In genomic region chr7:32972012-32972411, GRCh38 we compare ENCODE assay signal across 9 cellular contexts. TPM values are rescaled to one million over a fixed set of nuclear protein-coding genes. Genes with fewer than 3 reads are reported as not detected.
DNase-seq lines count a peak whose midpoint lies in the region; ATAC-seq, FAIRE-seq and TF ChIP-seq lines count a peak whose summit lies in the region.
"Not testable (repeated sequence)": the region's sequence is repeated elsewhere in the genome, so short reads cannot be mapped to it uniquely, and the experiment has no call there.
"Had no signal": no experiment of that assay in that cellular context is flagged by ENCODE, and none has a peak within 500 bp of the region (broad histone marks: within the 10 kb centered on the region; RNA-seq: fewer than 3 reads in every experiment).

No MANE protein-coding gene starts in this region.

- H3K36me3 Mint-ChIP-seq in MCF 10A (ENCODE audit: insufficient read depth, unreplicated experiment): not testable (repeated sequence)

- peak overlapping the region; percentile 22 for H3K4me2 ChIP-seq in keratinocyte (ENCODE audit: control insufficient read depth, extremely low read depth, insufficient read depth, low read depth, low read length)
- not testable (repeated sequence) for H3K4me2 ChIP-seq in mesendoderm (ENCODE audit: low read length)

- H3K27ac ChIP-seq in keratinocyte (ENCODE audit: control insufficient read depth, insufficient read depth, low read length); mesendoderm (ENCODE audit: low read depth, low read length); pancreas: not testable (repeated sequence)

- FAIRE-seq in keratinocyte (lab: Jason Lieb, UNC); pancreas (lab: Jason Lieb, UNC): not testable (repeated sequence)
- peak; percentile 35 for FAIRE-seq in urothelium cell line (lab: Jason Lieb, UNC)

- H3K79me1 ChIP-seq in mesendoderm (ENCODE audit: low read length): not testable (repeated sequence)

- H3K27ac Mint-ChIP-seq in MCF 10A (ENCODE audit: low read depth, unreplicated experiment): peak overlapping the region; percentile 39

- BruUV-seq in MCF 10A (replicated peaks; lab: Mats Ljungman, UMichigan): not testable (repeated sequence)

- whole genome bisulfite sequencing in mesendoderm (ENCODE audit: extremely low coverage, insufficient coverage, low lambda C conversion rate): no CpG with 5 or more reads among the region's 3 CpGs
- WGBS in pancreas, 2 donors: 4 to 14% methylated on average over 2 to 3 of the region's 3 CpGs

- not testable (repeated sequence) for H3K56ac ChIP-seq in mesendoderm (ENCODE audit: low read length)

- H2AK5ac ChIP-seq in mesendoderm (ENCODE audit: low read length): not testable (repeated sequence)

- not testable (repeated sequence) for H3K9me1 ChIP-seq in keratinocyte (ENCODE audit: control insufficient read depth, extremely low read depth, insufficient read depth, low read length)

- H3K27me3 ChIP-seq in keratinocyte (ENCODE audit: control insufficient read depth, extremely low read depth, insufficient read depth, low read length); mesendoderm (ENCODE audit: insufficient read depth, low read length, poor library complexity); pancreas: not testable (repeated sequence)

- TF ChIP-seq CTCF in MCF 10A (IDR thresholded peaks at IDR 0.05; ENCODE audit: unreplicated experiment); keratinocyte (optimal IDR thresholded peaks at IDR 0.05 in 1 of 3, IDR thresholded peaks at IDR 0.05 in 1 of 3, conservative IDR thresholded peaks at IDR 0.05 in 1 of 3; ENCODE audit: extremely low read depth in 1 of 3, insufficient read depth in 2 of 3, low read length in 3 of 3); pancreas (IDR thresholded peaks at IDR 0.05): not testable (repeated sequence)

- not testable (repeated sequence) for H4K20me1 ChIP-seq in keratinocyte (ENCODE audit: control insufficient read depth, extremely low read depth, insufficient read depth, low read length)

- not testable (repeated sequence) for H3K36me3 ChIP-seq in keratinocyte (ENCODE audit: control insufficient read depth in 2 of 2, extremely low read depth in 1 of 2, insufficient read depth in 2 of 2, low read length in 2 of 2); mesendoderm (ENCODE audit: control insufficient read depth, insufficient read depth, low read length); pancreas

- H3K4me3 Mint-ChIP-seq in MCF 10A (ENCODE audit: unreplicated experiment): not testable (repeated sequence)

- peak; percentile 69 for DNase-seq in NCI-H69 (lab: John Stamatoyannopoulos, UW)
- DNase-seq in MCF 10A (ENCODE audit: unreplicated experiment); left cardiac atrium; keratinocyte (ENCODE audit: low read depth, low spot score); mesendoderm; pancreas; urothelium cell line (ENCODE audit: low spot score): not testable (repeated sequence)

- H3K79me2 ChIP-seq in keratinocyte (ENCODE audit: control insufficient read depth, insufficient read depth, low read length); mesendoderm (ENCODE audit: control insufficient read depth, insufficient read depth, low read length): not testable (repeated sequence)

- H3K23ac ChIP-seq in mesendoderm (ENCODE audit: low read length): not testable (repeated sequence)

- not testable (repeated sequence) for H3K9ac ChIP-seq in keratinocyte (ENCODE audit: control insufficient read depth, extremely low read depth, insufficient read depth, low read length); mesendoderm (ENCODE audit: low read length)

- H4K5ac ChIP-seq in mesendoderm (ENCODE audit: low read length): not testable (repeated sequence)

- not testable (repeated sequence) for H2BK120ac ChIP-seq in mesendoderm (ENCODE audit: low read depth, low read length)

- H2BK5ac ChIP-seq in mesendoderm (ENCODE audit: low read length): not testable (repeated sequence)

- H3K9me3 ChIP-seq in keratinocyte (ENCODE audit: control insufficient read depth, low read depth, low read length); pancreas: not testable (repeated sequence)

- intact Hi-C loops in MCF 10A (cut with micrococcal nuclease); left cardiac atrium (cut with DNase I); pancreas (cut with DNase I): not testable (repeated sequence)

- dilution Hi-C loops in keratinocyte (cut with MboI; ENCODE audit: extremely low pct_ligation_motif_present, low sequenced_read_pairs): not testable (repeated sequence)

- H3K27me3 Mint-ChIP-seq in MCF 10A (ENCODE audit: insufficient read depth, unreplicated experiment): not testable (repeated sequence)

- not testable (repeated sequence) for H3K9me3 Mint-ChIP-seq in MCF 10A (ENCODE audit: unreplicated experiment)

- H4K8ac ChIP-seq in mesendoderm (ENCODE audit: low read depth, low read length): not testable (repeated sequence)

- peak overlapping the region; percentile 36 for H3K4ac ChIP-seq in mesendoderm (ENCODE audit: low read depth, low read length)

- H2AFZ ChIP-seq in keratinocyte (ENCODE audit: control insufficient read depth, low read length): not testable (repeated sequence)

- H3K18ac ChIP-seq in mesendoderm (ENCODE audit: low read length): not testable (repeated sequence)

- POLR2A ChIA-PET in MCF 10A (lab: Yijun Ruan, JAX): interaction anchor here (0.9 to 1.6 kb wide), 2 partner anchors 14 to 68 kb away, joined by 4 to 12 read pairs; partner anchors contain the start of gene FKBP9

- ATAC-seq in SK-N-SH treated with all-trans-retinoic acid at 6 μM for 48 hours (peak; percentile 51), left cardiac atrium (peak; percentile 63 to 78), pancreas (peak; percentile 60 to 96 (median 88))

- CTCF ChIA-PET in MCF 10A (lab: Yijun Ruan, JAX): not testable (repeated sequence)

- H3K4me1 Mint-ChIP-seq in MCF 10A (ENCODE audit: insufficient read depth, unreplicated experiment): peaks cover 11% of the 10 kb centered on the region

- not testable (repeated sequence) for H2BK15ac ChIP-seq in mesendoderm (replicated peaks; ENCODE audit: low read depth)

- H3K4me3 ChIP-seq in keratinocyte (ENCODE audit: control insufficient read depth in 2 of 3, extremely low read depth in 1 of 3, insufficient read depth in 2 of 3, low read depth in 1 of 3, low read length in 3 of 3); mesendoderm (ENCODE audit: low read length); pancreas: not testable (repeated sequence)

- not testable (repeated sequence) for H3K4me1 ChIP-seq in keratinocyte (ENCODE audit: control insufficient read depth, extremely low read depth, insufficient read depth, low read length); mesendoderm (ENCODE audit: control insufficient read depth, low read depth, low read length); pancreas

RNA-seq across cellular contexts. Expression of gene FKBP9, which starts 14.8 kb away (rescaled TPM):
- total RNA-seq in MCF 10A (2022) (111 and 139 TPM in 2 replicates), left cardiac atrium (100 to 1,000 TPM; 116 to 122 TPM), pancreas (10 to 100 TPM; 44.1 to 82.4 (median 54.8) TPM)
- polyA plus RNA-seq in keratinocyte (72.6 to 173 TPM (median 92.2 TPM) in 3 replicates), pancreas (10 to 100 TPM; 20.0 to 20.8 TPM)
- polyA plus RNA-seq in keratinocyte (2011; ENCODE audit: low read depth): 91.6 TPM
- polyA plus RNA-seq in keratinocyte (2011; cell fraction: cytosol; rRNA removed): 74.2 and 99.6 TPM in 2 replicates
- polyA plus RNA-seq in keratinocyte (2011; cell fraction: nucleus; rRNA removed): 210 and 211 TPM in 2 replicates
- 138 and 144 TPM in 2 replicates for polyA plus RNA-seq in keratinocyte (2012; ENCODE audit: low replicate concordance)
- polyA minus RNA-seq in keratinocyte: 88.1 to 215 TPM (median 145 TPM) in 3 replicates
- 229 TPM for polyA minus RNA-seq in keratinocyte (2011; cell fraction: cytosol; rRNA and poly(A)+ RNA removed)
- 179 and 344 TPM in 2 replicates for polyA minus RNA-seq in keratinocyte (2011; cell fraction: nucleus; rRNA and poly(A)+ RNA removed)
- polyA plus RNA-seq in mesendoderm (2013, experiment 1 of 2): 7.8 TPM
- 7.1 TPM for polyA plus RNA-seq in mesendoderm (2013, experiment 2 of 2)
- total RNA-seq: CD4-positive, alpha-beta T cell had no signal
